1 cellular context compared by ENCODE assay signal in genomic region chr1:92972413-92973129, GRCh38.
TF ChIP-seq lines count a peak whose summit lies in the region.

No MANE protein-coding gene starts in this region.

TF ChIP-seq in H1, 55 proteins besides CTCF, POLR2A, EP300 and RAD21:
- TF ChIP-seq RXRA (IDR thresholded peaks at IDR 0.05; ENCODE audit: insufficient read depth, low read depth, low read length) (no peak), PHF8 (conservative IDR thresholded peaks at IDR 0.05; ENCODE audit: low read depth, low read length) (no peak), POLR2AphosphoS5 (IDR thresholded peaks at IDR 0.05; ENCODE audit: low read depth, low read length) (0 out of 2 replicates have a peak, but pooled peaks have one; percentile 38), ZNF274 (IDR thresholded peaks at IDR 0.05; ENCODE audit: borderline replicate concordance, extremely low read depth, low read length) (no peak), TCF12 (IDR thresholded peaks at IDR 0.05; ENCODE audit: low read depth, low read length) (no peak), RBBP5 (IDR thresholded peaks at IDR 0.05; ENCODE audit: borderline replicate concordance, low read depth, low read length) (no peak), SP2 (IDR thresholded peaks at IDR 0.05; ENCODE audit: low read length) (no peak), CHD2 (IDR thresholded peaks at IDR 0.05; ENCODE audit: low read length) (no peak)
